Comparison of ENCODE assay signal across 8 cellular contexts in genomic region chr22:23128269-23129108, GRCh38. TPM values are rescaled to one million over a fixed set of nuclear protein-coding genes. Genes with fewer than 3 reads are reported as not detected.
DNase-seq lines count a peak whose midpoint lies in the region; ATAC-seq, FAIRE-seq and TF ChIP-seq lines count a peak whose summit lies in the region.

No MANE protein-coding gene starts in this region.

- no peaks in the 10 kb centered on the region for H3K36me3 ChIP-seq in breast epithelium
- no peaks in the 10 kb centered on the region for H3K36me3 ChIP-seq in keratinocyte (ENCODE audit: control insufficient read depth in 2 of 2, extremely low read depth in 1 of 2, insufficient read depth in 2 of 2, low read length in 2 of 2)

- dilution Hi-C loops in keratinocyte (cut with MboI; ENCODE audit: extremely low pct_ligation_motif_present, low sequenced_read_pairs) = no loop called here

- ATAC-seq in HG02610 (IDR thresholded peaks at IDR 0.05; ENCODE audit: unreplicated experiment) (no peak), HG03280 (IDR thresholded peaks at IDR 0.05; ENCODE audit: unreplicated experiment) (no peak)

- H3K9me3 ChIP-seq in breast epithelium (no peaks in the 10 kb centered on the region), keratinocyte (ENCODE audit: control insufficient read depth, low read depth, low read length) (no peaks in the 10 kb centered on the region)

- H3K4me1 ChIP-seq in breast epithelium = no peaks in the 10 kb centered on the region
- H3K4me1 ChIP-seq in keratinocyte (ENCODE audit: control insufficient read depth, extremely low read depth, insufficient read depth, low read length) = no peaks in the 10 kb centered on the region

- H3K9ac ChIP-seq in keratinocyte (ENCODE audit: control insufficient read depth, extremely low read depth, insufficient read depth, low read length) = no peak overlapping the region

- no peak overlapping the region for H2AFZ ChIP-seq in keratinocyte (ENCODE audit: control insufficient read depth, low read length)

- H3K9me1 ChIP-seq in keratinocyte (ENCODE audit: control insufficient read depth, extremely low read depth, insufficient read depth, low read length) = no peaks in the 10 kb centered on the region

- CTCF ChIA-PET in GM10248 (lab: Yijun Ruan, JAX) = interaction anchor here (0.7 to 14.4 kb wide), 19 partner anchors 9 to 336 kb away, joined by 3 to 214 read pairs (median 3); partner anchors contain the start of genes GNAZ and RSPH14

- FAIRE-seq in keratinocyte (lab: Jason Lieb, UNC) = no peak

- POLR2A ChIA-PET in GM10248 (lab: Yijun Ruan, JAX) = no interaction called here

- H3K27me3 ChIP-seq in breast epithelium = no peaks in the 10 kb centered on the region
- H3K27me3 ChIP-seq in keratinocyte (ENCODE audit: control insufficient read depth, extremely low read depth, insufficient read depth, low read length) = no peaks in the 10 kb centered on the region

- H3K27ac ChIP-seq in breast epithelium = no peak overlapping the region
- H3K27ac ChIP-seq in keratinocyte (ENCODE audit: control insufficient read depth, insufficient read depth, low read length) = no peak overlapping the region

- peak; percentile 88 for DNase-seq in GM10248 (ENCODE audit: extremely low spot score)
- peak; percentile 51 for DNase-seq in NCI-H1092 treated with DMSO at 0.1 percent for 48 hours (lab: John Stamatoyannopoulos, UW)
- DNase-seq in breast epithelium (ENCODE audit: low spot score in 2 of 2) = peak in 1 of 2 donors; percentile 55
- DNase-seq in keratinocyte (ENCODE audit: low read depth, low spot score) = peak; percentile 15
- peak; percentile 45 to 60 for DNase-seq in stimulated activated CD4-positive, alpha-beta T cell treated with anti-CD3 and anti-CD28 coated beads, Interleukin-15, amount 100 ng/mL, for 48 hours (ENCODE audit: low read depth in 2 of 2)

- H3K4me3 ChIP-seq in WI38 (ENCODE audit: low read depth, low read length) (no peak overlapping the region), breast epithelium (no peak overlapping the region), keratinocyte (ENCODE audit: control insufficient read depth in 2 of 3, extremely low read depth in 1 of 3, insufficient read depth in 2 of 3, low read depth in 1 of 3, low read length in 3 of 3) (no peak overlapping the region)

- H3K79me2 ChIP-seq in keratinocyte (ENCODE audit: control insufficient read depth, insufficient read depth, low read length) = no peaks in the 10 kb centered on the region

- H4K20me1 ChIP-seq in keratinocyte (ENCODE audit: control insufficient read depth, extremely low read depth, insufficient read depth, low read length) = peaks cover 3% of the 10 kb centered on the region

- TF ChIP-seq CTCF in GM10248 (IDR thresholded peaks at IDR 0.05; ENCODE audit: control extremely low read depth, extremely low read depth, low read depth, missing control alignments) = peak; percentile 71
- TF ChIP-seq CTCF in WI38 (IDR thresholded peaks at IDR 0.05; ENCODE audit: low read depth, low read length) = peak; percentile 68
- peak; percentile 59 to 81 (median 79) for TF ChIP-seq CTCF in breast epithelium (IDR thresholded peaks at IDR 0.05)
- peak; percentile 70 to 76 (median 74) for TF ChIP-seq CTCF in keratinocyte (optimal IDR thresholded peaks at IDR 0.05 in 1 of 3, IDR thresholded peaks at IDR 0.05 in 1 of 3, conservative IDR thresholded peaks at IDR 0.05 in 1 of 3; ENCODE audit: extremely low read depth in 1 of 3, insufficient read depth in 2 of 3, low read length in 3 of 3)

- no peak for TF ChIP-seq POLR2A in breast epithelium (IDR thresholded peaks at IDR 0.05)

- intact Hi-C loops in breast epithelium (cut with DNase I; ENCODE audit: low total_unique reads) = no loop called here

- no peak overlapping the region for H3K4me2 ChIP-seq in keratinocyte (ENCODE audit: control insufficient read depth, extremely low read depth, insufficient read depth, low read depth, low read length)

RNA-seq across cellular contexts. Expression of gene RSPH14, which starts 13.3 kb away (rescaled TPM):
- under 1 TPM in 1 of 3 donors, not detected in 2; 0.29 TPM for total RNA-seq in breast epithelium
- 0.13 TPM in 1 of 3 replicates, not detected in the others for polyA plus RNA-seq in keratinocyte
- polyA plus RNA-seq in keratinocyte (2011; ENCODE audit: low read depth) = 2.2 TPM
- 0.12 TPM in 1 of 2 replicates, not detected in the other for polyA plus RNA-seq in keratinocyte (2011; cell fraction: cytosol; rRNA removed)
- polyA plus RNA-seq in keratinocyte (2011; cell fraction: nucleus; rRNA removed) = 0.09 and 0.21 TPM in 2 replicates
- polyA plus RNA-seq in keratinocyte (2012; ENCODE audit: low replicate concordance) = 0.18 and 0.25 TPM in 2 replicates
- 0.19 to 3.9 TPM (median 0.30 TPM) in 3 replicates for polyA minus RNA-seq in keratinocyte
- polyA minus RNA-seq in keratinocyte (2011; cell fraction: cytosol; rRNA and poly(A)+ RNA removed) = not detected
- not detected in 2 replicates for polyA minus RNA-seq in keratinocyte (2011; cell fraction: nucleus; rRNA and poly(A)+ RNA removed)

RNA-seq across cellular contexts. Expression of gene RAB36, which starts 16.8 kb away (rescaled TPM):
- total RNA-seq in breast epithelium = 1 to 10 TPM; 1.3 to 4.8 (median 2.9) TPM
- 1.7 to 4.9 TPM (median 1.9 TPM) in 3 replicates for polyA plus RNA-seq in keratinocyte
- not detected for polyA plus RNA-seq in keratinocyte (2011; ENCODE audit: low read depth)
- 2.0 and 2.6 TPM in 2 replicates for polyA plus RNA-seq in keratinocyte (2011; cell fraction: cytosol; rRNA removed)
- polyA plus RNA-seq in keratinocyte (2011; cell fraction: nucleus; rRNA removed) = 3.8 and 5.6 TPM in 2 replicates
- 0.35 and 3.3 TPM in 2 replicates for polyA plus RNA-seq in keratinocyte (2012; ENCODE audit: low replicate concordance)
- polyA minus RNA-seq in keratinocyte = 3.2 to 6.5 TPM (median 3.3 TPM) in 3 replicates
- 2.3 TPM for polyA minus RNA-seq in keratinocyte (2011; cell fraction: cytosol; rRNA and poly(A)+ RNA removed)
- 2.7 and 3.3 TPM in 2 replicates for polyA minus RNA-seq in keratinocyte (2011; cell fraction: nucleus; rRNA and poly(A)+ RNA removed)

RNA-seq across cellular contexts. Expression of gene BCR, which starts 51.8 kb away (rescaled TPM):
- 10 to 100 TPM; 25.3 to 44.6 (median 35.1) TPM for total RNA-seq in breast epithelium
- polyA plus RNA-seq in keratinocyte = 25.8 to 43.0 TPM (median 30.3 TPM) in 3 replicates
- 30.9 TPM for polyA plus RNA-seq in keratinocyte (2011; ENCODE audit: low read depth)
- 30.9 and 75.3 TPM in 2 replicates for polyA plus RNA-seq in keratinocyte (2011; cell fraction: cytosol; rRNA removed)
- 62.7 and 87.1 TPM in 2 replicates for polyA plus RNA-seq in keratinocyte (2011; cell fraction: nucleus; rRNA removed)
- 38.4 and 56.2 TPM in 2 replicates for polyA plus RNA-seq in keratinocyte (2012; ENCODE audit: low replicate concordance)
- 84.1 to 263 TPM (median 98.7 TPM) in 3 replicates for polyA minus RNA-seq in keratinocyte
- 122 TPM for polyA minus RNA-seq in keratinocyte (2011; cell fraction: cytosol; rRNA and poly(A)+ RNA removed)
- polyA minus RNA-seq in keratinocyte (2011; cell fraction: nucleus; rRNA and poly(A)+ RNA removed) = 65.2 and 71.2 TPM in 2 replicates

RNA-seq across cellular contexts. Expression of gene GNAZ, which starts 58.2 kb away (rescaled TPM):
- total RNA-seq in breast epithelium = 10 to 100 TPM in 1 of 3 donors, 1 to 10 TPM in 2; 5.0 to 15.7 (median 5.3) TPM
- 0.03 to 0.09 TPM (median 0.04 TPM) in 3 replicates for polyA plus RNA-seq in keratinocyte
- polyA plus RNA-seq in keratinocyte (2011; ENCODE audit: low read depth) = not detected
- polyA plus RNA-seq in keratinocyte (2011; cell fraction: cytosol; rRNA removed) = 0.04 and 0.10 TPM in 2 replicates
- 0.11 and 0.25 TPM in 2 replicates for polyA plus RNA-seq in keratinocyte (2011; cell fraction: nucleus; rRNA removed)
- polyA plus RNA-seq in keratinocyte (2012; ENCODE audit: low replicate concordance) = 0.10 TPM in 1 of 2 replicates, not detected in the other
- not detected in 3 replicates for polyA minus RNA-seq in keratinocyte
- not detected for polyA minus RNA-seq in keratinocyte (2011; cell fraction: cytosol; rRNA and poly(A)+ RNA removed)
- polyA minus RNA-seq in keratinocyte (2011; cell fraction: nucleus; rRNA and poly(A)+ RNA removed) = not detected in 2 replicates
